ENCODE assay signal across 1 cellular context in genomic region chr17:58679263-58680037, GRCh38.
TF ChIP-seq lines count a peak whose summit lies in the region.

No MANE protein-coding gene starts in this region.

TF ChIP-seq in K562, 482 proteins besides CTCF, POLR2A, EP300 and RAD21 (continued from another document and continues in another):
- TF ChIP-seq SFPQ (IDR thresholded peaks at IDR 0.05; ENCODE audit: low read depth, low read length) (peak; percentile 97), NFRKB (IDR thresholded peaks at IDR 0.05; ENCODE audit: low read depth) (no peak), KLF10 (CRISPR knock-in tag; IDR thresholded peaks at IDR 0.05) (peak; percentile 100), EWSR1 (IDR thresholded peaks at IDR 0.05; ENCODE audit: borderline replicate concordance, low read depth, partially characterized antibody) (peak; percentile 100), KLF16 (IDR thresholded peaks at IDR 0.05) (peak; percentile 62), FOXK1 (CRISPR knock-in tag; IDR thresholded peaks at IDR 0.05; ENCODE audit: borderline replicate concordance) (peak; percentile 97), FOXA1 (IDR thresholded peaks at IDR 0.05; ENCODE audit: borderline replicate concordance) (no peak), SMAD1 (IDR thresholded peaks at IDR 0.05; ENCODE audit: low read depth, low read length, partially characterized antibody) (peak; percentile 100), MLLT1 (IDR thresholded peaks at IDR 0.05) (peak; percentile 97 to 98), ZBTB9 (CRISPR knock-in tag; IDR thresholded peaks at IDR 0.05) (peak; percentile 100), ZNF551 (CRISPR knock-in tag; IDR thresholded peaks at IDR 0.05) (peak; percentile 100), ZBTB12 (CRISPR knock-in tag; IDR thresholded peaks at IDR 0.05) (peak; percentile 84), SRF (CRISPR knock-in tag; IDR thresholded peaks at IDR 0.05) (peak; percentile 66 to 99; a peak in 3 of 4 replicates), MTA1 (IDR thresholded peaks at IDR 0.05; ENCODE audit: borderline replicate concordance) (peak; percentile 75; the same call in 1 of the 2 replicates), KDM1A (IDR thresholded peaks at IDR 0.05) (peak; percentile 95), ZNF174 (CRISPR knock-in tag; IDR thresholded peaks at IDR 0.05) (peak; percentile 99), ZNF197 (CRISPR knock-in tag; IDR thresholded peaks at IDR 0.05; ENCODE audit: low read depth) (peak; percentile 73; the same call in 1 of the 2 replicates), ZBTB2 (IDR thresholded peaks at IDR 0.05) (no peak), SPI1 (IDR thresholded peaks at IDR 0.05; ENCODE audit: borderline replicate concordance, low read depth, low read length) (peak; percentile 26; the same call in 1 of the 2 replicates), GABPB2 (CRISPR knock-in tag; conservative IDR thresholded peaks at IDR 0.05) (peak; percentile 100), SMARCA4 (IDR thresholded peaks at IDR 0.05) (peak; percentile 52), ZNF740 (CRISPR knock-in tag; IDR thresholded peaks at IDR 0.05) (no peak), ZNF740 (tag; IDR thresholded peaks at IDR 0.05) (no peak), POLR2AphosphoS5 (IDR thresholded peaks at IDR 0.05; ENCODE audit: control insufficient read depth, insufficient read depth, low read depth, low read length) (peak; percentile 100), FOXP4 (CRISPR knock-in tag; IDR thresholded peaks at IDR 0.05; ENCODE audit: borderline replicate concordance) (peak; percentile 91), NFE2 (IDR thresholded peaks at IDR 0.05; ENCODE audit: low read depth) (peak; percentile 62), AFF4 (CRISPR knock-in tag; IDR thresholded peaks at IDR 0.05) (peak; percentile 93), SRSF9 (IDR thresholded peaks at IDR 0.05; ENCODE audit: borderline replicate concordance, low read depth, low read length) (no peak), THAP12 (CRISPR knock-in tag; IDR thresholded peaks at IDR 0.05) (peak; percentile 99), ZNF830 (CRISPR knock-in tag; IDR thresholded peaks at IDR 0.05) (peak; percentile 100), ZFPM2 (CRISPR knock-in tag; IDR thresholded peaks at IDR 0.05) (peak; percentile 100), RNF219 (CRISPR knock-in tag; IDR thresholded peaks at IDR 0.05) (peak; percentile 98), TCF7L2 (IDR thresholded peaks at IDR 0.05; ENCODE audit: low read depth, low read length) (no peak), FOXJ2 (tag; IDR thresholded peaks at IDR 0.05) (peak; percentile 54; the same call in 1 of the 2 replicates), GTF2A2 (tag; IDR thresholded peaks at IDR 0.05) (peak; percentile 99), DDX20 (tag; IDR thresholded peaks at IDR 0.05; ENCODE audit: low read depth) (peak; percentile 67), CBFA2T2 (conservative IDR thresholded peaks at IDR 0.05) (peak; percentile 12; the same call in 1 of the 2 replicates), THRA (IDR thresholded peaks at IDR 0.05) (no peak), ELF1 (tag; IDR thresholded peaks at IDR 0.05) (peak; percentile 69), ZNF77 (CRISPR knock-in tag; IDR thresholded peaks at IDR 0.05) (peak; percentile 100), MAFK (IDR thresholded peaks at IDR 0.05; ENCODE audit: low read length) (peak; percentile 85)
